In the genomic region with DNA sequence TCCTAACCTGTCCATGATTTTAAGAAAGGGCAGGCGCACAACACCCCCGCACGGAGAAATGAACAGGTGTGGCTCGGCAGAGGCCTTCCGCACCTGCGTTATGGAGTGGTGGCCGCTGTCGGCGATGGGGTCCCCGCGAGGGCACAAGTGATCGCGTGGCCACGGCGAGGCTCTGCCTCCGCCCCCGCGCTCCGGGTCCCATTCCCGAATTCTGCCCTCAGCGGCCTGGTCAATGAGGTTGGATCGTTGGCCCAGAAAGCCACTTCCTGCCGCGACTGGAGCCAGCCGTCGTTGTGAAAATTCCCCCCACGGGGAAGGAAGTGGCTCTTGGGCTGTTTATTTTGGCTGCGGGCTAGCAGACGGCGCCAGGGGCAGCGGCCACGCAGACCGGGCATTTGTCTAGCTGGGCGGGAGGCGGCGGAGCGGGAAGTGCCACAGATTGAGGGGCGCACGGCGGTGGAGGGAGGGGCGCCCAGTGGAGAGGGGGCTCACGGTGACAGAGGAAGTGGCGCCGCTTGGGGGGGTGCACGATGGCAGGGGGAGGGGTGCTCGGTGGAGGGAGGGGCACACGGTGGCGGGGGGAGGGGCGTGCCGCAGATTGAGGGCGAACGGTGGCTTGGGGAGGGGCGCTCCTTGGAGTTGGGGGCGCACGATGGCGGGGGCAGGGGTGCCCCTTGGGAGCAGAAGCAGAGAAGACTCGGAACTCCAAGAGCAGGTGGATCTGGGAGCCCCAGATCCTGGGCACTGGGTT, we compare ENCODE assay signal across 8 cellular contexts. TPM values are rescaled to one million over a fixed set of nuclear protein-coding genes. Genes with fewer than 3 reads are reported as not detected.
DNase-seq lines count a peak whose midpoint lies in the region; ATAC-seq and TF ChIP-seq lines count a peak whose summit lies in the region.

No MANE protein-coding gene starts in this region.

- H3K4me1 Mint-ChIP-seq in neural crest cell, result peaks cover 39% of the 10 kb centered on the region

- H3K9me3 Mint-ChIP-seq in neural crest cell, result no peaks in the 10 kb centered on the region

- peak overlapping the region; percentile 81 for H3K27ac Mint-ChIP-seq in neural crest cell (ENCODE audit: unreplicated experiment)

- TF ChIP-seq POLR2A in erythroblast (IDR thresholded peaks at IDR 0.05; ENCODE audit: low read length), result no peak

- peaks cover 2% of the 10 kb centered on the region for H3K27me3 Mint-ChIP-seq in neural crest cell (ENCODE audit: low read depth)

- no peaks in the 10 kb centered on the region for H3K36me3 Mint-ChIP-seq in neural crest cell (ENCODE audit: low read depth)

- peak overlapping the region; percentile 32 to 43 for H3K4me3 ChIP-seq in foreskin fibroblast (ENCODE audit: low read depth in 1 of 2, low read length in 2 of 2)

- DNase-seq in stimulated activated CD4-positive, alpha-beta T cell treated with anti-CD3 and anti-CD28 coated beads, Interleukin-12 subunit alpha, Interleukin-12 subunit beta, amount 100 ng/mL, for 4 hours, result peak; percentile 19
- DNase-seq in stimulated activated CD4-positive, alpha-beta T cell treated with anti-CD3 and anti-CD28 coated beads, Interleukin-4, amount 100 ng/mL, for 4 hours, result no peak
- DNase-seq in NCI-H69 (lab: John Stamatoyannopoulos, UW) (peak; percentile 84), foreskin fibroblast (peak; percentile 75 to 87), neural crest cell (ENCODE audit: low read depth, low spot score) (no peak), erythroblast (lab: John Stamatoyannopoulos, UW) (no peak)
- peak; percentile 55 to 63 for DNase-seq in activated T-cell treated with anti-CD3 and anti-CD28 coated beads, Interleukin-2, amount 50 U/mL, for 48 hours

- no peak for ATAC-seq in HG03469 (IDR thresholded peaks at IDR 0.05; ENCODE audit: unreplicated experiment)

- peak overlapping the region; percentile 81 for H3K4me3 Mint-ChIP-seq in neural crest cell

- TF ChIP-seq CTCF in foreskin fibroblast (IDR thresholded peaks at IDR 0.05; ENCODE audit: low read depth, low read length), result no peak
- TF ChIP-seq CTCF in neural crest cell (conservative IDR thresholded peaks at IDR 0.05), result no peak

RNA-seq across cellular contexts. Expression of gene MRC2, which starts 25.0 kb away (rescaled TPM):
- 28.2 and 30.7 TPM in 2 replicates for total RNA-seq in neural crest cell

Comparison
In these comparisons a context has a peak if more than half of its experiments do, and no peak if none do; other contexts are left out.
1. DNase-seq: peak in stimulated activated CD4-positive, alpha-beta T cell treated with anti-CD3 and anti-CD28 coated beads, Interleukin-12 subunit alpha, Interleukin-12 subunit beta, amount 100 ng/mL, for 4 hours (single experiment), NCI-H69 (single experiment), activated T-cell treated with anti-CD3 and anti-CD28 coated beads, Interleukin-2, amount 50 U/mL, for 48 hours (2 of 2) and foreskin fibroblast (2 of 2); none in stimulated activated CD4-positive, alpha-beta T cell treated with anti-CD3 and anti-CD28 coated beads, Interleukin-4, amount 100 ng/mL, for 4 hours (0 of 2), neural crest cell (single experiment) and erythroblast (0 of 2).